Comparison of ENCODE assay signal across 8 cellular contexts in the genomic region with DNA sequence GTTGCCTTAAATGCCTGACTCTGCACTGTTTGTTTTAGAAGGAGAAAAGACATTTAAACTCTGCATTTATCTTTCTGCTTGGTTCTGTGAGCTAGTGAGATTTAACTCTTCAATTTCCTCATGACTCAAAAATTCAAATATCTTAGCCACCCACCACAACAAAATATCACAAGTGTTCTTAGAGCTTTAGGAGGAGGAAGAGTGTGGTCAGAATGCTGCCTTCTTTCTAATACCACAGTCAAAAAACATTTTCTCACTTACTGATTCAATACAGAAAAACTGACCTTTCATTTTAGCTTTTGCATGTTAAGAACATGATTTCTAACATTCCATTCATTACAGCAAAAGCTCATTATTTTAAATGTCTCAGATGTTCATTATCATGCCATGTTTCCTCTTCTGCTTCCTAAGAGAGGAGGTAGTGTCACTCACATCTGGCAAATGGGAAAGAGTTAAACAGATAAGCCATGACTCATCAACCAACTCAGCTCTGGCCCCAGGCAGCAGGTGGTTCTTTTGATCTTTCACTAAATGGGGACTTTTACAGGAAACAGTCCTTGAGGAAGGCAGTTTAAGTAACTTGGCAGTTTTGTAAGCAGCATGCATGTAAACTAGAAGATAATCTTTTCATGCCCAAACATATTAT. TPM values are rescaled to one million over a fixed set of nuclear protein-coding genes. Genes with fewer than 3 reads are reported as not detected.
A peak's percentile ranks its signal among the peaks of the same experiment; 100 is the strongest.
DNase-seq lines count a peak whose midpoint lies in the region; ATAC-seq and TF ChIP-seq lines count a peak whose summit lies in the region.
"Had no signal": no experiment of that assay in that cellular context is flagged by ENCODE, and none has a peak within 500 bp of the region (broad histone marks: within the 10 kb centered on the region; RNA-seq: fewer than 3 reads in every experiment).

No MANE protein-coding gene starts in this region.

- CTCF ChIA-PET in activated CD4-positive, alpha-beta memory T cell treated with anti-CD3 and anti-CD28 coated beads, Interleukin-2, amount 10 ng/mL, durations not matched to agents 7 days and 5 days (lab: Charles Lee) = interaction anchor here (1.4 to 2.0 kb wide), 5 partner anchors 9 to 749 kb away, joined by 3 to 7 read pairs (median 6); no protein-coding TSS in a partner anchor

- H3K36me3 ChIP-seq in mesodermal cell (ENCODE audit: control insufficient read depth, insufficient read depth, low read length) = no peaks in the 10 kb centered on the region
- H3K36me3 ChIP-seq: neutrophil had no signal

- H3K36me3 Mint-ChIP-seq in activated CD4-positive, alpha-beta memory T cell treated with anti-CD3 and anti-CD28 coated beads, Interleukin-2, amount 10 ng/mL, durations not matched to agents 7 days and 5 days (ENCODE audit: low read depth) = peaks cover 5% of the 10 kb centered on the region
- H3K36me3 Mint-ChIP-seq in CD14-positive monocyte = no peaks in the 10 kb centered on the region

- H3K4me3 ChIP-seq in mesodermal cell (ENCODE audit: extremely low read depth, insufficient read depth, low read length, poor library complexity, severe bottlenecking) = no peak overlapping the region

- H3K27me3 Mint-ChIP-seq in activated CD4-positive, alpha-beta memory T cell treated with anti-CD3 and anti-CD28 coated beads, Interleukin-2, amount 10 ng/mL, durations not matched to agents 7 days and 5 days = peaks cover 7% of the 10 kb centered on the region
- peaks cover 0 to 2% (median 0%) of the 10 kb centered on the region in 3 donors for H3K27me3 Mint-ChIP-seq in CD14-positive monocyte (ENCODE audit: low read depth in 3 of 3)

- ATAC-seq in GM21390 (IDR thresholded peaks at IDR 0.05; ENCODE audit: unreplicated experiment) (peak; percentile 88), HG03457 (IDR thresholded peaks at IDR 0.05; ENCODE audit: unreplicated experiment) (peak; percentile 91)

- peaks cover 18% of the 10 kb centered on the region for H3K9me3 ChIP-seq in mesodermal cell (ENCODE audit: control insufficient read depth, low read length)
- H3K9me3 ChIP-seq: neutrophil had no signal

- peak overlapping the region; percentile 7 for H3K27ac Mint-ChIP-seq in activated CD4-positive, alpha-beta memory T cell treated with anti-CD3 and anti-CD28 coated beads, Interleukin-2, amount 10 ng/mL, durations not matched to agents 7 days and 5 days
- H3K27ac Mint-ChIP-seq in CD14-positive monocyte = no peak overlapping the region

- TF ChIP-seq CTCF in GM13977 (IDR thresholded peaks at IDR 0.05; ENCODE audit: extremely low read depth, insufficient read depth, missing control alignments) (no peak), CD14-positive monocyte (IDR thresholded peaks at IDR 0.05) (no peak)

- H3K4me3 Mint-ChIP-seq in activated CD4-positive, alpha-beta memory T cell treated with anti-CD3 and anti-CD28 coated beads, Interleukin-2, amount 10 ng/mL, durations not matched to agents 7 days and 5 days = no peak overlapping the region
- no peak overlapping the region for H3K4me3 Mint-ChIP-seq in CD14-positive monocyte

- peaks cover 18% of the 10 kb centered on the region for H3K9me3 Mint-ChIP-seq in activated CD4-positive, alpha-beta memory T cell treated with anti-CD3 and anti-CD28 coated beads, Interleukin-2, amount 10 ng/mL, durations not matched to agents 7 days and 5 days
- peaks cover 14 to 21% (median 19%) of the 10 kb centered on the region in 7 donors for H3K9me3 Mint-ChIP-seq in CD14-positive monocyte

- peaks cover 19% of the 10 kb centered on the region for H3K4me1 Mint-ChIP-seq in activated CD4-positive, alpha-beta memory T cell treated with anti-CD3 and anti-CD28 coated beads, Interleukin-2, amount 10 ng/mL, durations not matched to agents 7 days and 5 days
- H3K4me1 Mint-ChIP-seq in CD14-positive monocyte = peaks cover 8% of the 10 kb centered on the region

- in situ Hi-C loops in GM13977 (cut with MboI; ENCODE audit: low pct_unique_long_range_greater_than_20kb, low sequenced_read_pairs, unreplicated experiment) = loop anchor here (5.0 to 25.0 kb wide), 4 partner anchors 192 to 747 kb away; no protein-coding TSS in a partner anchor

- intact Hi-C loops in CD14-positive monocyte (cut with micrococcal nuclease) = loop anchor here in 1 of 2 donors (10.0 kb wide), 1 partner anchor 755 kb away; no protein-coding TSS in a partner anchor

- POLR2A ChIA-PET in activated CD4-positive, alpha-beta memory T cell treated with anti-CD3 and anti-CD28 coated beads, Interleukin-2, amount 10 ng/mL, durations not matched to agents 7 days and 5 days (lab: Charles Lee) = interaction anchor here (0.6 to 1.9 kb wide), 4 partner anchors 9 to 802 kb away, joined by 3 to 6 read pairs (median 3); a partner anchor contains a TSS

- peak overlapping the region; percentile 80 for H3K27ac ChIP-seq in mesodermal cell (ENCODE audit: low read depth, low read length, severe bottlenecking)
- H3K27ac ChIP-seq: neutrophil had no signal

- DNase-seq in GM13977 (ENCODE audit: low spot score) = peak; percentile 33
- no peak for DNase-seq in activated CD4-positive, alpha-beta memory T cell treated with anti-CD3 and anti-CD28 coated beads, Interleukin-2, amount 10 ng/mL, durations not matched to agents 7 days and 5 days
- DNase-seq in NCI-H774 (lab: John Stamatoyannopoulos, UW) = no peak
- DNase-seq in CD14-positive monocyte (ENCODE audit: low spot score) = no peak

- peaks cover 29% of the 10 kb centered on the region for H3K4me1 ChIP-seq in mesodermal cell (ENCODE audit: control insufficient read depth, insufficient read depth, low read length, poor library complexity, severe bottlenecking)

RNA-seq across cellular contexts. Expression of a gene that starts 56.4 kb away (rescaled TPM):
- not detected for total RNA-seq in activated CD4-positive, alpha-beta memory T cell treated with anti-CD3 and anti-CD28 coated beads, Interleukin-2, amount 10 ng/mL, durations not matched to agents 7 days and 5 days
- polyA plus RNA-seq in mesodermal cell (2013, experiment 1 of 2) = not detected
- polyA plus RNA-seq in mesodermal cell (2013, experiment 2 of 2) = not detected
- polyA plus RNA-seq in CD14-positive monocyte = not detected

RNA-seq across cellular contexts. Expression of a gene that starts 57.6 kb away (rescaled TPM):
- total RNA-seq in activated CD4-positive, alpha-beta memory T cell treated with anti-CD3 and anti-CD28 coated beads, Interleukin-2, amount 10 ng/mL, durations not matched to agents 7 days and 5 days = not detected
- polyA plus RNA-seq in mesodermal cell (2013, experiment 1 of 2) = not detected
- not detected for polyA plus RNA-seq in mesodermal cell (2013, experiment 2 of 2)
- polyA plus RNA-seq in CD14-positive monocyte = not detected
